26 cellular contexts compared by ENCODE assay signal in the genomic region with DNA sequence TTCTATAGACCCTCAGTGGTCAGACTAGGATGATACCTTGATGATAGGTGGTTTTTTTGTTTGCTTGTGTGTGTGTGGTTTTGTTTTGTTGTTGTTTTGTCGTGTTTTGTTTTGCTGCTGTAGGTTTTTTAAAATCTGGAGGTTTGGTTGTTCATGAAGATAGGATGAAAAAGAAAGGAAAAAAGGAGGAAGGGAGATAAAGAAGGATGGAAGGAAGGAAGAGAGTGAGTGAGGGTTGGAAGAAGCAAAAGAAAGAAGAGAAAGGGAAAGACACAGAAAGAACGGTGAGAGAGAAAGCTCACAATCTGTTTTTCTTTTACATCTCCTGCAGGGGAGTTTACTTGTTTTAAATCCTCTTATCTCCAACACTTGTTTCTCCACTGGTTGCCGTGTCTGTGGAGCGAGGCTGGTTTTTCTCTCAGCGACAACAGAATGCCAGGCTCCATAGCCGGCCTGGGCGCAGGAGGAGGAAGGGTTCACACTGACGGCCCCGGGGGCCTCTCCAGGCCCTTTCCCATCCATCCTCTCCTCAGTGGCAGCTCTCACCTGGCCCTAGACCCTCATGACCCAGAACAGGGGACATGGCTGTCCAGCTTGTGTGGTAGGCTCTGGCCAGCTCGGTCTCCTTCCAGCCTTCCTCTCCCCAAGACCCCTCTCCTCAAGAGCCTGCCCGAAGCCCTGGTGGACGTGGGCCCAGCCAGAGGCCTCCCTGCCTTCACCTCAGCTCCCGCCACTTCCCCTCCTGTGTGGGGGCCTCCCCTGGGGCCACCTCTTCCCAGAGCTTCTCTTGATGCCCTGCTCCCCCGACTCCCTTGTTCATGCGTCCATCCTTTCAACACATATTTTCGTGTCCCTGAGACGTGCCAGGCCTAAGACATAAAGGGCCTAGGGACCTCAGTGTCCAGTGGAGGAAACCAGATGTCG.
DNase-seq lines count a peak whose midpoint lies in the region; ATAC-seq and TF ChIP-seq lines count a peak whose summit lies in the region.
"Had no signal": no experiment of that assay in that cellular context is flagged by ENCODE, and none has a peak within 500 bp of the region (broad histone marks: within the 10 kb centered on the region; RNA-seq: fewer than 3 reads in every experiment).

No MANE protein-coding gene starts in this region.

- intact Hi-C loops in left ventricle myocardium inferior (cut with micrococcal nuclease) (no loop called here), Right ventricle myocardium superior (cut with DNase I) (no loop called here), upper lobe of right lung (cut with DNase I) (no loop called here)

- no peak for TF ChIP-seq CTCF in left ventricle myocardium inferior (IDR thresholded peaks at IDR 0.05; ENCODE audit: borderline replicate concordance)
- no peak for TF ChIP-seq CTCF in brain (conservative IDR thresholded peaks at IDR 0.05)
- TF ChIP-seq CTCF in neural crest cell (conservative IDR thresholded peaks at IDR 0.05): no peak
- no peak for TF ChIP-seq CTCF in upper lobe of right lung (IDR thresholded peaks at IDR 0.05)
- TF ChIP-seq CTCF in endothelial cell (IDR thresholded peaks at IDR 0.05; ENCODE audit: unreplicated experiment): no peak

- H3K9me3 Mint-ChIP-seq in brain (peaks cover 0 to 6% (median 2%) of the 10 kb centered on the region in 5 experiments), neural crest cell (no peaks in the 10 kb centered on the region), endothelial cell (ENCODE audit: unreplicated experiment) (no peaks in the 10 kb centered on the region)
- H3K9me3 Mint-ChIP-seq: activated B cell treated with CpG ODN at 0.5 μM for 24 hours; activated naive CD8-positive, alpha-beta T cell treated with anti-CD3 and anti-CD28 coated beads for 36 hours; activated T-helper 1 cell treated with anti-CD3 and anti-CD28 coated beads, Interleukin-12 subunit alpha, Interleukin-12 subunit beta, Interleukin-2, Interleukin-4 antibody, amounts not matched to agents 30 ng/mL and 10 ng/mL and 1 ng/mL, durations not matched to agents 14 hours and 24 hours and 36 hours; stimulated activated memory B cell treated with anti-CD40 and anti-IgM and Interleukin-4, amounts not matched to agents 10 μg/mL and 1 μg/mL and 100 μg/mL, for 72 hours had no signal

- no peak overlapping the region for H3K27ac ChIP-seq in left ventricle myocardium inferior (replicated peaks)
- no peak overlapping the region for H3K27ac ChIP-seq in upper lobe of right lung
- H3K27ac ChIP-seq: body of pancreas, colonic mucosa, GM23248, heart left ventricle, lower lobe of right lung, ovary, SJCRH30 had no signal

- H3K36me3 ChIP-seq in left ventricle myocardium inferior (no peaks in the 10 kb centered on the region), upper lobe of right lung (no peaks in the 10 kb centered on the region)
- H3K36me3 ChIP-seq: colonic mucosa, heart left ventricle, lower lobe of right lung, ovary, SJCRH30 had no signal

- no peaks in the 10 kb centered on the region for H3K27me3 Mint-ChIP-seq in brain
- H3K27me3 Mint-ChIP-seq in neural crest cell (ENCODE audit: low read depth): no peaks in the 10 kb centered on the region
- H3K27me3 Mint-ChIP-seq in endothelial cell (ENCODE audit: unreplicated experiment): peaks cover 5% of the 10 kb centered on the region
- H3K27me3 Mint-ChIP-seq: activated naive CD8-positive, alpha-beta T cell treated with anti-CD3 and anti-CD28 coated beads for 36 hours had no signal

- H3K4me1 ChIP-seq in left ventricle myocardium inferior: peaks cover 14% of the 10 kb centered on the region
- H3K4me1 ChIP-seq in upper lobe of right lung: no peaks in the 10 kb centered on the region
- H3K4me1 ChIP-seq: colonic mucosa, lower lobe of right lung had no signal

- H3K36me3 Mint-ChIP-seq in brain: no peaks in the 10 kb centered on the region
- no peaks in the 10 kb centered on the region for H3K36me3 Mint-ChIP-seq in neural crest cell (ENCODE audit: low read depth)
- peaks cover 3% of the 10 kb centered on the region for H3K36me3 Mint-ChIP-seq in endothelial cell (ENCODE audit: low read depth, unreplicated experiment)
- H3K36me3 Mint-ChIP-seq: activated naive CD8-positive, alpha-beta T cell treated with anti-CD3 and anti-CD28 coated beads for 36 hours; stimulated activated memory B cell treated with anti-CD40 and anti-IgM and Interleukin-4, amounts not matched to agents 10 μg/mL and 1 μg/mL and 100 μg/mL, for 72 hours had no signal

- H3K4me3 ChIP-seq in left ventricle myocardium inferior: no peak overlapping the region
- no peak overlapping the region for H3K4me3 ChIP-seq in upper lobe of right lung
- H3K4me3 ChIP-seq: body of pancreas, colonic mucosa, GM12878, GM23248, heart left ventricle, lower lobe of right lung, ovary, SJCRH30 had no signal

- DNase-seq in left ventricle myocardium inferior (peak; percentile 12), Right ventricle myocardium superior (no peak), neural crest cell (ENCODE audit: low read depth, low spot score) (no peak), upper lobe of right lung (no peak), endothelial cell (ENCODE audit: low spot score) (no peak)
- DNase-seq: activated B cell treated with CpG ODN at 0.5 μM for 24 hours; activated CD8-positive, alpha-beta T cell treated with anti-CD3 and anti-CD28 coated beads, Interleukin-2, amount 10 ng/mL, durations not matched to agents 7 days and 5 days; activated naive CD8-positive, alpha-beta T cell treated with anti-CD3 and anti-CD28 coated beads for 36 hours; colonic mucosa; DMS153; GM23248; heart left ventricle; lower lobe of right lung; MM.1S; NCI-H69; PC-3; SJCRH30; T-helper 2 cell had no signal

- H3K4me3 Mint-ChIP-seq in brain: peak overlapping the region in 1 of 5 experiments; percentile 18
- no peak overlapping the region for H3K4me3 Mint-ChIP-seq in neural crest cell
- no peak overlapping the region for H3K4me3 Mint-ChIP-seq in endothelial cell (ENCODE audit: unreplicated experiment)
- H3K4me3 Mint-ChIP-seq: activated B cell treated with CpG ODN at 0.5 μM for 24 hours; activated CD8-positive, alpha-beta T cell treated with anti-CD3 and anti-CD28 coated beads, Interleukin-2, amount 10 ng/mL, durations not matched to agents 7 days and 5 days; activated naive CD8-positive, alpha-beta T cell treated with anti-CD3 and anti-CD28 coated beads for 36 hours; activated T-helper 1 cell treated with anti-CD3 and anti-CD28 coated beads, Interleukin-12 subunit alpha, Interleukin-12 subunit beta, Interleukin-2, Interleukin-4 antibody, amounts not matched to agents 30 ng/mL and 10 ng/mL and 1 ng/mL, durations not matched to agents 14 hours and 24 hours and 36 hours; stimulated activated memory B cell treated with anti-CD40 and anti-IgM and Interleukin-4, amounts not matched to agents 10 μg/mL and 1 μg/mL and 100 μg/mL, for 72 hours had no signal

- no peaks in the 10 kb centered on the region for H3K27me3 ChIP-seq in left ventricle myocardium inferior (ENCODE audit: low read depth)
- H3K27me3 ChIP-seq in upper lobe of right lung: no peaks in the 10 kb centered on the region
- H3K27me3 ChIP-seq: body of pancreas, colonic mucosa, heart left ventricle, ovary, SJCRH30 had no signal

- no peaks in the 10 kb centered on the region for H3K9me3 ChIP-seq in left ventricle myocardium inferior (replicated peaks)
- no peaks in the 10 kb centered on the region for H3K9me3 ChIP-seq in upper lobe of right lung
- H3K9me3 ChIP-seq: body of pancreas, colonic mucosa, heart left ventricle, lower lobe of right lung, ovary, SJCRH30 had no signal

- ATAC-seq in Right ventricle myocardium superior (ENCODE audit: poor library complexity) (no peak), GM21390 (IDR thresholded peaks at IDR 0.05; ENCODE audit: unreplicated experiment) (no peak), GM18861 (IDR thresholded peaks at IDR 0.05; ENCODE audit: unreplicated experiment) (no peak), upper lobe of right lung (no peak)
- ATAC-seq: activated CD8-positive, alpha-beta T cell treated with anti-CD3 and anti-CD28 coated beads, Interleukin-2, amount 10 ng/mL, durations not matched to agents 7 days and 5 days; body of pancreas; GM12878; PC-3; stimulated activated memory B cell treated with anti-CD40 and anti-IgM and Interleukin-4, amounts not matched to agents 10 μg/mL and 1 μg/mL and 100 μg/mL, for 72 hours had no signal

- H3K27ac Mint-ChIP-seq in brain (peak overlapping the region; percentile 11 to 90 (median 43)), neural crest cell (ENCODE audit: unreplicated experiment) (peak overlapping the region; percentile 61), endothelial cell (ENCODE audit: unreplicated experiment) (no peak overlapping the region)
- H3K27ac Mint-ChIP-seq: activated B cell treated with CpG ODN at 0.5 μM for 24 hours; activated CD8-positive, alpha-beta T cell treated with anti-CD3 and anti-CD28 coated beads, Interleukin-2, amount 10 ng/mL, durations not matched to agents 7 days and 5 days; activated naive CD8-positive, alpha-beta T cell treated with anti-CD3 and anti-CD28 coated beads for 36 hours; activated T-helper 1 cell treated with anti-CD3 and anti-CD28 coated beads, Interleukin-12 subunit alpha, Interleukin-12 subunit beta, Interleukin-2, Interleukin-4 antibody, amounts not matched to agents 30 ng/mL and 10 ng/mL and 1 ng/mL, durations not matched to agents 14 hours and 24 hours and 36 hours; stimulated activated memory B cell treated with anti-CD40 and anti-IgM and Interleukin-4, amounts not matched to agents 10 μg/mL and 1 μg/mL and 100 μg/mL, for 72 hours had no signal

- H3K4me1 Mint-ChIP-seq in brain (peaks cover 73% of the 10 kb centered on the region), neural crest cell (peaks cover 15% of the 10 kb centered on the region), endothelial cell (ENCODE audit: unreplicated experiment) (peaks cover 3% of the 10 kb centered on the region)
- H3K4me1 Mint-ChIP-seq: activated naive CD8-positive, alpha-beta T cell treated with anti-CD3 and anti-CD28 coated beads for 36 hours had no signal
